32 cellular contexts compared by ENCODE assay signal in the genomic region with DNA sequence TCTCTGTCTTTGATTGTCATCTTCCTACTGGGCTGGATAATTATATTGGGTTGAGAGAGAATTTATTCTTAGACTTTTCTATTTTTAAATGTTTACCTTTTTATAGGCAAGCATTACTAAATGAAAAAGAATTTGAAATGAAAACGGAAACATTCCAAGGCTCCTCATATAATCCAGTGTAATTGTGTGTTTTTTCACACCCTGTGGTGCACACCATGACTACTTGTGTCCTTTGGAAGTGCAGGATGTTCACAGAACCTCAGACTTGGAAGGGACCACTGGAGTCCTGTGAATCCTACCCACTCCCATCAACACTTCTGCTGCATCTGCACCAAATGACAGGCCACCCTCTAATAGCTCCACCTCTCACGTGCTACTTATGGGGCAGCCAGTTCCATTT. TPM values are rescaled to one million over a fixed set of nuclear protein-coding genes. Genes with fewer than 3 reads are reported as not detected.
"Had no signal": no experiment of that assay in that cellular context is flagged by ENCODE, and none has a peak within 500 bp of the region (broad histone marks: within the 10 kb centered on the region; RNA-seq: fewer than 3 reads in every experiment).

No MANE protein-coding gene starts in this region.

- H3K27me3 Mint-ChIP-seq: activated B cell treated with CpG ODN at 0.5 μM for 24 hours; activated CD4-positive, alpha-beta memory T cell treated with anti-CD3 and anti-CD28 coated beads for 36 hours; activated CD4-positive, alpha-beta T cell treated with anti-CD3 and anti-CD28 coated beads for 36 hours; activated naive CD8-positive, alpha-beta T cell treated with anti-CD3 and anti-CD28 coated beads, Interleukin-2, amount 10 ng/mL, durations not matched to agents 7 days and 5 days; effector memory CD8-positive, alpha-beta T cell; stimulated activated memory B cell treated with anti-CD40 and anti-IgM and Interleukin-4, amounts not matched to agents 10 μg/mL and 1 μg/mL and 100 μg/mL, for 72 hours had no signal

- H3K27me3 ChIP-seq: brain microvascular endothelial cell, dorsolateral prefrontal cortex, stomach, suprapubic skin, tibial nerve had no signal

- FAIRE-seq: colon, endothelial cell of umbilical vein, frontal cortex had no signal

- H3K4me1 ChIP-seq: prostate gland, stomach, suprapubic skin, tibial nerve had no signal

- H3K4me3 ChIP-seq: dorsolateral prefrontal cortex, prostate gland, skin epidermis, stomach, suprapubic skin, tibial nerve had no signal

- ATAC-seq: activated CD4-positive, alpha-beta T cell treated with anti-CD3 and anti-CD28 coated beads for 36 hours; activated T-cell treated with anti-CD3 and anti-CD28 coated beads, Interleukin-2, amount 50 U/mL, for 72 hours; effector memory CD8-positive, alpha-beta T cell; esophagus mucosa; left cardiac atrium; natural killer cell; stimulated activated memory B cell treated with anti-CD40 and anti-IgM and Interleukin-4, amounts not matched to agents 10 μg/mL and 1 μg/mL and 100 μg/mL, for 72 hours had no signal

- H3K27ac Mint-ChIP-seq: activated B cell treated with CpG ODN at 0.5 μM for 24 hours; activated CD4-positive, alpha-beta memory T cell treated with anti-CD3 and anti-CD28 coated beads for 36 hours; activated CD4-positive, alpha-beta T cell treated with anti-CD3 and anti-CD28 coated beads for 36 hours; activated naive CD4-positive, alpha-beta T cell treated with anti-CD3 and anti-CD28 coated beads for 36 hours; activated naive CD8-positive, alpha-beta T cell treated with anti-CD3 and anti-CD28 coated beads, Interleukin-2, amount 10 ng/mL, durations not matched to agents 7 days and 5 days; activated T-cell treated with anti-CD3 and anti-CD28 coated beads, Interleukin-2, amount 50 U/mL, for 72 hours; effector memory CD8-positive, alpha-beta T cell; natural killer cell; stimulated activated memory B cell treated with anti-CD40 and anti-IgM and Interleukin-4, amounts not matched to agents 10 μg/mL and 1 μg/mL and 100 μg/mL, for 72 hours had no signal

- H3K9me3 ChIP-seq: prostate gland, stomach, suprapubic skin, tibial nerve had no signal

- H3K36me3 ChIP-seq: brain microvascular endothelial cell, prostate gland, suprapubic skin had no signal

- H3K27ac ChIP-seq: brain microvascular endothelial cell, dorsolateral prefrontal cortex, prostate gland, skin epidermis, stomach, suprapubic skin, tibial nerve had no signal

- H3K9me3 Mint-ChIP-seq: activated CD4-positive, alpha-beta memory T cell treated with anti-CD3 and anti-CD28 coated beads for 36 hours; activated naive CD4-positive, alpha-beta T cell treated with anti-CD3 and anti-CD28 coated beads for 36 hours; activated naive CD8-positive, alpha-beta T cell treated with anti-CD3 and anti-CD28 coated beads, Interleukin-2, amount 10 ng/mL, durations not matched to agents 7 days and 5 days; effector memory CD8-positive, alpha-beta T cell; natural killer cell had no signal

- H3K4me3 Mint-ChIP-seq: activated B cell treated with CpG ODN at 0.5 μM for 24 hours; activated CD4-positive, alpha-beta memory T cell treated with anti-CD3 and anti-CD28 coated beads for 36 hours; activated CD4-positive, alpha-beta T cell treated with anti-CD3 and anti-CD28 coated beads for 36 hours; activated naive CD4-positive, alpha-beta T cell treated with anti-CD3 and anti-CD28 coated beads for 36 hours; activated naive CD8-positive, alpha-beta T cell treated with anti-CD3 and anti-CD28 coated beads, Interleukin-2, amount 10 ng/mL, durations not matched to agents 7 days and 5 days; activated T-cell treated with anti-CD3 and anti-CD28 coated beads, Interleukin-2, amount 50 U/mL, for 72 hours; effector memory CD8-positive, alpha-beta T cell; natural killer cell; stimulated activated memory B cell treated with anti-CD40 and anti-IgM and Interleukin-4, amounts not matched to agents 10 μg/mL and 1 μg/mL and 100 μg/mL, for 72 hours had no signal

- DNase-seq: activated B cell treated with CpG ODN at 0.5 μM for 24 hours; activated CD4-positive, alpha-beta memory T cell treated with anti-CD3 and anti-CD28 coated beads for 36 hours; activated CD4-positive, alpha-beta T cell treated with anti-CD3 and anti-CD28 coated beads for 36 hours; activated effector memory CD4-positive, alpha-beta T cell treated with Interleukin-2 at 50 U/mL for 16 hours; activated naive CD4-positive, alpha-beta T cell treated with anti-CD3 and anti-CD28 coated beads for 36 hours; activated naive CD8-positive, alpha-beta T cell treated with anti-CD3 and anti-CD28 coated beads, Interleukin-2, amount 10 ng/mL, durations not matched to agents 7 days and 5 days; activated T-cell treated with anti-CD3 and anti-CD28 coated beads, Interleukin-2, amount 50 U/mL, for 72 hours; amygdala; brain microvascular endothelial cell; caudate nucleus; dorsolateral prefrontal cortex; effector memory CD8-positive, alpha-beta T cell; glutamatergic neuron; hippocampal formation; left cardiac atrium; midbrain; natural killer cell; stimulated activated CD4-positive, alpha-beta T cell treated with anti-CD3 and anti-CD28 coated beads, Interleukin-2, amount 100 ng/mL, for 24 hours; stomach; T-helper 1 cell; T-helper 9 cell had no signal

- H3K4me1 Mint-ChIP-seq: activated B cell treated with CpG ODN at 0.5 μM for 24 hours; activated CD4-positive, alpha-beta T cell treated with anti-CD3 and anti-CD28 coated beads for 36 hours; activated naive CD8-positive, alpha-beta T cell treated with anti-CD3 and anti-CD28 coated beads, Interleukin-2, amount 10 ng/mL, durations not matched to agents 7 days and 5 days; natural killer cell; stimulated activated memory B cell treated with anti-CD40 and anti-IgM and Interleukin-4, amounts not matched to agents 10 μg/mL and 1 μg/mL and 100 μg/mL, for 72 hours had no signal

RNA-seq across cellular contexts. Expression of gene NAT8, which starts 48.0 kb away (rescaled TPM):
- total RNA-seq: activated B cell treated with CpG ODN at 0.5 μM for 24 hours; activated CD4-positive, alpha-beta memory T cell treated with anti-CD3 and anti-CD28 coated beads for 36 hours; activated CD4-positive, alpha-beta T cell treated with anti-CD3 and anti-CD28 coated beads for 36 hours; activated naive CD4-positive, alpha-beta T cell treated with anti-CD3 and anti-CD28 coated beads for 36 hours; activated naive CD8-positive, alpha-beta T cell treated with anti-CD3 and anti-CD28 coated beads, Interleukin-2, amount 10 ng/mL, durations not matched to agents 7 days and 5 days; activated T-cell treated with anti-CD3 and anti-CD28 coated beads, Interleukin-2, amount 50 U/mL, for 72 hours; endothelial cell of umbilical vein; esophagus mucosa; frontal cortex; left cardiac atrium; natural killer cell; osteoblast; prostate gland; stomach; suprapubic skin; tibial nerve; urinary bladder had no signal
- polyA plus RNA-seq: stomach, urinary bladder had no signal
